ENCODE assay signal across 1 cellular context in the genomic region with DNA sequence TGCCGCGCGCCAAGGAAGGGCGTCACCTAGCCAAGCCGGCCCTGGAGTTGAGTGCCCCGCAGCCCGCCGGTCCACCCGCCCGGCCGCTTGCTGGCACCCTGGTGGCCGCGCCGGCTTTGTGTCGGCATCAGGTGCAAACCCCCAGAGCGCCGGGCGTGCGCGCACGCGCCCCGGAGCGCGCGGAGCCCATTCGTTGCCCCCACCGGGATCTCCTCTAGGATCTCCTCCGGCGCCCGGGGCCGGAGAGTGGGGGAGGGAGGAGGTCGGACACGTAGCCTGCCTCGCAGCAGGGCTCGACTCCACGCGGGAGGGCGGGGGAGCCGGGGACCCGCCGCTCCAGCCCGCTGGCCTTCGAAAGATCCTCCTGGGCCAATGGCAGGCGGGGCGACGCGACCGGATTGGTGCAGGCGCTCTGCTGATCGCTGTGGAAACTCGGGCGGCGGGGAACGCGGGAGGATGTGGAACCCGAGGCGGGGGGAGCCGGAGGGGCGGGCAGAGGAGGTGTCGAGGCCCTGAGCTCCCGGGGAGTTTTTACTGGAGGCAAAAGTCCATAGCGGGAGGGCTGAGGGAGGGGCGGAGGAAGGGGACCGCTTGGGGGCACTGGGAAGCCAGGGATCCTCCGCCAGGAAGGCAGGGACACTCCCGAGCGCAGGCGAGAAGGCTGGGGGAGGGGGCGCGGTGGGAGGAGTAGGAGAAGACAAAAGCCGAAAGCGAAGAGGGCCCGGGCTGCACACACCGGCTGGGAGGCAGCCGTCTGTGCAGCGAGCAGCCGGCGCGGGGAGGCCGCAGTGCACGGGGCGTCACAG.
TF ChIP-seq lines count a peak whose summit lies in the region.

TSS of gene FADS2 (plus strand) at position 728 of the 806 bp plus-strand sequence. CDS start 91 bp downstream, outside the sequence.

TF ChIP-seq in HepG2, 621 proteins besides CTCF, POLR2A, EP300 and RAD21 (continued from another document and continues in another):
- TF ChIP-seq, protein P1, sequence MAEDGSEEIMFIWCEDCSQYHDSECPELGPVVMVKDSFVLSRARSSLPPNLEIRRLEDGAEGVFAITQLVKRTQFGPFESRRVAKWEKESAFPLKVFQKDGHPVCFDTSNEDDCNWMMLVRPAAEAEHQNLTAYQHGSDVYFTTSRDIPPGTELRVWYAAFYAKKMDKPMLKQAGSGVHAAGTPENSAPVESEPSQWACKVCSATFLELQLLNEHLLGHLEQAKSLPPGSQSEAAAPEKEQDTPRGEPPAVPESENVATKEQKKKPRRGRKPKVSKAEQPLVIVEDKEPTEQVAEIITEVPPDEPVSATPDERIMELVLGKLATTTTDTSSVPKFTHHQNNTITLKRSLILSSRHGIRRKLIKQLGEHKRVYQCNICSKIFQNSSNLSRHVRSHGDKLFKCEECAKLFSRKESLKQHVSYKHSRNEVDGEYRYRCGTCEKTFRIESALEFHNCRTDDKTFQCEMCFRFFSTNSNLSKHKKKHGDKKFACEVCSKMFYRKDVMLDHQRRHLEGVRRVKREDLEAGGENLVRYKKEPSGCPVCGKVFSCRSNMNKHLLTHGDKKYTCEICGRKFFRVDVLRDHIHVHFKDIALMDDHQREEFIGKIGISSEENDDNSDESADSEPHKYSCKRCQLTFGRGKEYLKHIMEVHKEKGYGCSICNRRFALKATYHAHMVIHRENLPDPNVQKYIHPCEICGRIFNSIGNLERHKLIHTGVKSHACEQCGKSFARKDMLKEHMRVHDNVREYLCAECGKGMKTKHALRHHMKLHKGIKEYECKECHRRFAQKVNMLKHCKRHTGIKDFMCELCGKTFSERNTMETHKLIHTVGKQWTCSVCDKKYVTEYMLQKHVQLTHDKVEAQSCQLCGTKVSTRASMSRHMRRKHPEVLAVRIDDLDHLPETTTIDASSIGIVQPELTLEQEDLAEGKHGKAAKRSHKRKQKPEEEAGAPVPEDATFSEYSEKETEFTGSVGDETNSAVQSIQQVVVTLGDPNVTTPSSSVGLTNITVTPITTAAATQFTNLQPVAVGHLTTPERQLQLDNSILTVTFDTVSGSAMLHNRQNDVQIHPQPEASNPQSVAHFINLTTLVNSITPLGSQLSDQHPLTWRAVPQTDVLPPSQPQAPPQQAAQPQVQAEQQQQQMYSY (CRISPR knock-in tag; IDR thresholded peaks at IDR 0.05) = no peak
- TF ChIP-seq ZKSCAN8 (CRISPR knock-in tag; IDR thresholded peaks at IDR 0.05; ENCODE audit: borderline replicate concordance) (no peak), JARID2 (CRISPR knock-in tag; IDR thresholded peaks at IDR 0.05; ENCODE audit: insufficient replicate concordance) (no peak), CBX5 (CRISPR knock-in tag; IDR thresholded peaks at IDR 0.05; ENCODE audit: borderline replicate concordance) (no peak), ZNF777 (CRISPR knock-in tag; IDR thresholded peaks at IDR 0.05) (peak; percentile 26; the same call in 1 of the 2 replicates), ZBTB4 (CRISPR knock-in tag; IDR thresholded peaks at IDR 0.05; ENCODE audit: borderline replicate concordance) (no peak), HIC2 (CRISPR knock-in tag; IDR thresholded peaks at IDR 0.05; ENCODE audit: low read depth) (no peak), ZNF704 (CRISPR knock-in tag; IDR thresholded peaks at IDR 0.05; ENCODE audit: borderline replicate concordance) (peak; percentile 23; the same call in 1 of the 2 replicates), SMARCC2 (IDR thresholded peaks at IDR 0.05) (no peak), HOXA9 (CRISPR knock-in tag; IDR thresholded peaks at IDR 0.05; ENCODE audit: borderline replicate concordance) (peak; percentile 18; the same call in 1 of the 2 replicates), ZNF44 (CRISPR knock-in tag; IDR thresholded peaks at IDR 0.05) (no peak), HDAC1 (CRISPR knock-in tag; IDR thresholded peaks at IDR 0.05) (peak; percentile 41; the same call in 1 of the 2 replicates), SOX13 (IDR thresholded peaks at IDR 0.05) (no peak), SOX13 (CRISPR knock-in tag; conservative IDR thresholded peaks at IDR 0.05 in 1 of 2, IDR thresholded peaks at IDR 0.05 in 1 of 2) (no peak; a peak in 1 of 4 replicates), SMAD1 (CRISPR knock-in tag; IDR thresholded peaks at IDR 0.05; ENCODE audit: borderline replicate concordance, low read depth) (no peak), PITX1 (CRISPR knock-in tag; IDR thresholded peaks at IDR 0.05) (peak; percentile 6; the same call in 1 of the 2 replicates), ZNF468 (CRISPR knock-in tag; IDR thresholded peaks at IDR 0.05) (0 out of 2 replicates have a peak, but pooled peaks have one; percentile 73), DZIP1 (CRISPR knock-in tag; IDR thresholded peaks at IDR 0.05) (peak; percentile 77; the same call in 1 of the 2 replicates), RXRA (CRISPR knock-in tag; IDR thresholded peaks at IDR 0.05) (peak; percentile 7; the same call in 1 of the 2 replicates), ZNF883 (CRISPR knock-in tag; IDR thresholded peaks at IDR 0.05; ENCODE audit: not compliant biosample characterization) (peak; percentile 3), ZNF556 (CRISPR knock-in tag; IDR thresholded peaks at IDR 0.05; ENCODE audit: borderline replicate concordance) (no peak), SIX1 (CRISPR knock-in tag; IDR thresholded peaks at IDR 0.05; ENCODE audit: borderline replicate concordance) (no peak), ZNF773 (CRISPR knock-in tag; IDR thresholded peaks at IDR 0.05; ENCODE audit: borderline replicate concordance) (no peak; the same call in 1 of the 2 replicates)
- TF ChIP-seq, protein P2, sequence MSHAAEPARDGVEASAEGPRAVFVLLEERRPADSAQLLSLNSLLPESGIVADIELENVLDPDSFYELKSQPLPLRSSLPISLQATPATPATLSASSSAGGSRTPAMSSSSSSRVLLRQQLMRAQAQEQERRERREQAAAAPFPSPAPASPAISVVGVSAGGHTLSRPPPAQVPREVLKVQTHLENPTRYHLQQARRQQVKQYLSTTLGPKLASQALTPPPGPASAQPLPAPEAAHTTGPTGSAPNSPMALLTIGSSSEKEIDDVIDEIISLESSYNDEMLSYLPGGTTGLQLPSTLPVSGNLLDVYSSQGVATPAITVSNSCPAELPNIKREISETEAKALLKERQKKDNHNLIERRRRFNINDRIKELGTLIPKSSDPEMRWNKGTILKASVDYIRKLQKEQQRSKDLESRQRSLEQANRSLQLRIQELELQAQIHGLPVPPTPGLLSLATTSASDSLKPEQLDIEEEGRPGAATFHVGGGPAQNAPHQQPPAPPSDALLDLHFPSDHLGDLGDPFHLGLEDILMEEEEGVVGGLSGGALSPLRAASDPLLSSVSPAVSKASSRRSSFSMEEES (CRISPR knock-in tag; IDR thresholded peaks at IDR 0.05) = no peak
- TF ChIP-seq, protein P3, sequence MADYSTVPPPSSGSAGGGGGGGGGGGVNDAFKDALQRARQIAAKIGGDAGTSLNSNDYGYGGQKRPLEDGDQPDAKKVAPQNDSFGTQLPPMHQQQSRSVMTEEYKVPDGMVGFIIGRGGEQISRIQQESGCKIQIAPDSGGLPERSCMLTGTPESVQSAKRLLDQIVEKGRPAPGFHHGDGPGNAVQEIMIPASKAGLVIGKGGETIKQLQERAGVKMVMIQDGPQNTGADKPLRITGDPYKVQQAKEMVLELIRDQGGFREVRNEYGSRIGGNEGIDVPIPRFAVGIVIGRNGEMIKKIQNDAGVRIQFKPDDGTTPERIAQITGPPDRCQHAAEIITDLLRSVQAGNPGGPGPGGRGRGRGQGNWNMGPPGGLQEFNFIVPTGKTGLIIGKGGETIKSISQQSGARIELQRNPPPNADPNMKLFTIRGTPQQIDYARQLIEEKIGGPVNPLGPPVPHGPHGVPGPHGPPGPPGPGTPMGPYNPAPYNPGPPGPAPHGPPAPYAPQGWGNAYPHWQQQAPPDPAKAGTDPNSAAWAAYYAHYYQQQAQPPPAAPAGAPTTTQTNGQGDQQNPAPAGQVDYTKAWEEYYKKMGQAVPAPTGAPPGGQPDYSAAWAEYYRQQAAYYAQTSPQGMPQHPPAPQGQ (CRISPR knock-in tag; IDR thresholded peaks at IDR 0.05; ENCODE audit: borderline replicate concordance) = no peak
- TF ChIP-seq, protein P4, sequence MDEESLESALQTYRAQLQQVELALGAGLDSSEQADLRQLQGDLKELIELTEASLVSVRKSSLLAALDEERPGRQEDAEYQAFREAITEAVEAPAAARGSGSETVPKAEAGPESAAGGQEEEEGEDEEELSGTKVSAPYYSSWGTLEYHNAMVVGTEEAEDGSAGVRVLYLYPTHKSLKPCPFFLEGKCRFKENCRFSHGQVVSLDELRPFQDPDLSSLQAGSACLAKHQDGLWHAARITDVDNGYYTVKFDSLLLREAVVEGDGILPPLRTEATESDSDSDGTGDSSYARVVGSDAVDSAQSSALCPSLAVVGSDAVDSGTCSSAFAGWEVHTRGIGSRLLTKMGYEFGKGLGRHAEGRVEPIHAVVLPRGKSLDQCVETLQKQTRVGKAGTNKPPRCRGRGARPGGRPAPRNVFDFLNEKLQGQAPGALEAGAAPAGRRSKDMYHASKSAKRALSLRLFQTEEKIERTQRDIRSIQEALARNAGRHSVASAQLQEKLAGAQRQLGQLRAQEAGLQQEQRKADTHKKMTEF (CRISPR knock-in tag; IDR thresholded peaks at IDR 0.05) = peak; percentile 70; the same call in 1 of the 2 replicates
- TF ChIP-seq, protein P5, sequence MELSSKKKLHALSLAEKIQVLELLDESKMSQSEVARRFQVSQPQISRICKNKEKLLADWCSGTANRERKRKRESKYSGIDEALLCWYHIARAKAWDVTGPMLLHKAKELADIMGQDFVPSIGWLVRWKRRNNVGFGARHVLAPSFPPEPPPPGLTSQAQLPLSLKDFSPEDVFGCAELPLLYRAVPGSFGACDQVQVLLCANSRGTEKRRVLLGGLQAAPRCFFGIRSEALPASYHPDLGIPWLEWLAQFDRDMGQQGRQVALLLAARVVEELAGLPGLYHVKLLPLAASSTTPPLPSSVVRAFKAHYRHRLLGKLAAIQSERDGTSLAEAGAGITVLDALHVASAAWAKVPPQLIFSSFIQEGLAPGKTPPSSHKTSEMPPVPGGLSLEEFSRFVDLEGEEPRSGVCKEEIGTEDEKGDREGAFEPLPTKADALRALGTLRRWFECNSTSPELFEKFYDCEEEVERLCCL (CRISPR knock-in tag; IDR thresholded peaks at IDR 0.05; ENCODE audit: borderline replicate concordance) = no peak
- TF ChIP-seq, protein P6, sequence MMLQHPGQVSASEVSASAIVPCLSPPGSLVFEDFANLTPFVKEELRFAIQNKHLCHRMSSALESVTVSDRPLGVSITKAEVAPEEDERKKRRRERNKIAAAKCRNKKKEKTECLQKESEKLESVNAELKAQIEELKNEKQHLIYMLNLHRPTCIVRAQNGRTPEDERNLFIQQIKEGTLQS (CRISPR knock-in tag; IDR thresholded peaks at IDR 0.05) = no peak; the same call in 1 of the 2 replicates
